In the genomic region with DNA sequence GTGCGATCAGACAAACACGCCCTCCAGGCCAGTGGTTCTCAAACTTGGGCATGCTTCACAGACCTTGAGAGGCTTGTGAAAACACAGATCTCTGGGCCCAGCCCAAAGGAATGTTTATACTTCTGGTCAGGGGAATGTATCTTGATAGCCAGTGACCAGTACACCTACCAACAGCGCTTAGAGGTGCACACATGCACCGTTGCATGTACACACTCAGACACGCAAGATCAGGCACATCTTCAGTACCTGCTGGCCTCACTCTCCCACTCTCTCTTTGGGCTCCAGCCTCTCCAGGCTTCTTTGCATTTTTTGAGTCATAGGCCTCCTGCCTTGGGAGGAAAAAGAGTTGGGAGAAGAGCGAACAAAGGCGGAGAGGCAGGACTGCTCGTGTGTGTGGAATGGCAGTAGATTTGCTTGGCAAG, we compare ENCODE assay signal across 24 cellular contexts. TPM values are rescaled to one million over a fixed set of nuclear protein-coding genes. Genes with fewer than 3 reads are reported as not detected.
DNase-seq lines count a peak whose midpoint lies in the region; ATAC-seq and TF ChIP-seq lines count a peak whose summit lies in the region.
"Had no signal": no experiment of that assay in that cellular context is flagged by ENCODE, and none has a peak within 500 bp of the region (broad histone marks: within the 10 kb centered on the region; RNA-seq: fewer than 3 reads in every experiment).

No MANE protein-coding gene starts in this region.

- H3K4ac ChIP-seq in mesenchymal stem cell (ENCODE audit: low read depth in 1 of 2, low read length in 2 of 2), result no peak overlapping the region

- H3K27ac ChIP-seq in HEK293 (ENCODE audit: extremely low read depth, low read depth, low read length), result no peak overlapping the region
- H3K27ac ChIP-seq in cingulate gyrus (ENCODE audit: low read depth, low read length), result peak overlapping the region; percentile 57
- no peak overlapping the region for H3K27ac ChIP-seq in mesenchymal stem cell (ENCODE audit: low read length, poor library complexity, severe bottlenecking)
- H3K27ac ChIP-seq: body of pancreas, C4-2B, psoas muscle, skin epidermis, upper lobe of left lung had no signal

- H3K36me3 Mint-ChIP-seq in stimulated activated memory B cell treated with anti-CD40 and anti-IgM and Interleukin-4, amounts not matched to agents 10 μg/mL and 1 μg/mL and 100 μg/mL, for 72 hours, result peaks cover 4% of the 10 kb centered on the region

- H4K91ac ChIP-seq in mesenchymal stem cell (ENCODE audit: low read length), result peak overlapping the region; percentile 4

- no peak overlapping the region for H3K18ac ChIP-seq in mesenchymal stem cell (ENCODE audit: low read depth in 1 of 2, low read length in 2 of 2)

- peaks cover 13% of the 10 kb centered on the region for H3K4me1 Mint-ChIP-seq in stimulated activated memory B cell treated with anti-CD40 and anti-IgM and Interleukin-4, amounts not matched to agents 10 μg/mL and 1 μg/mL and 100 μg/mL, for 72 hours

- H3K23ac ChIP-seq in mesenchymal stem cell (ENCODE audit: low read length in 2 of 2), result no peak overlapping the region

- H2AK5ac ChIP-seq in mesenchymal stem cell (ENCODE audit: low read length, severe bottlenecking), result no peak overlapping the region

- DNase-seq in mesenchymal stem cell (no peak), NCI-H2171 (lab: John Stamatoyannopoulos, UW) (no peak), left colon (no peak), erythroblast (lab: John Stamatoyannopoulos, UW) (no peak)
- DNase-seq: activated CD4-positive, alpha-beta T cell treated with anti-CD3 and anti-CD28 coated beads for 36 hours; activated naive CD4-positive, alpha-beta T cell treated with Interleukin-2 at 50 U/mL for 16 hours; activated T-cell treated with anti-CD3 and anti-CD28 coated beads, Interleukin-2, amount 50 U/mL, for 72 hours; body of pancreas; cerebellar nuclear complex; NCI-H1105; NCI-H1930; NCI-H524 treated with DMSO at 0.1 percent for 48 hours; Right ventricle myocardium superior; upper lobe of left lung had no signal

- H3K4me1 ChIP-seq in HEK293 (ENCODE audit: control insufficient read depth, insufficient read depth, low read length), result no peaks in the 10 kb centered on the region
- H3K4me1 ChIP-seq in mesenchymal stem cell (ENCODE audit: control insufficient read depth, insufficient read depth, low read depth, low read length), result peaks cover 16% of the 10 kb centered on the region
- H3K4me1 ChIP-seq: body of pancreas had no signal

- TF ChIP-seq CTCF in HEK293 (tag by site-specific recombination; IDR thresholded peaks at IDR 0.05), result no peak

- CTCF ChIA-PET in HEK293 (lab: Yijun Ruan, JAX), result no interaction called here

- H3K9me3 Mint-ChIP-seq in stimulated activated memory B cell treated with anti-CD40 and anti-IgM and Interleukin-4, amounts not matched to agents 10 μg/mL and 1 μg/mL and 100 μg/mL, for 72 hours, result peaks cover 6% of the 10 kb centered on the region

- H4K8ac ChIP-seq in mesenchymal stem cell (ENCODE audit: low read length), result no peak overlapping the region

- no peak overlapping the region for H3K4me3 Mint-ChIP-seq in stimulated activated memory B cell treated with anti-CD40 and anti-IgM and Interleukin-4, amounts not matched to agents 10 μg/mL and 1 μg/mL and 100 μg/mL, for 72 hours
- H3K4me3 Mint-ChIP-seq: activated CD4-positive, alpha-beta T cell treated with anti-CD3 and anti-CD28 coated beads for 36 hours; activated T-cell treated with anti-CD3 and anti-CD28 coated beads, Interleukin-2, amount 50 U/mL, for 72 hours had no signal

- POLR2A ChIA-PET in HEK293 (lab: Yijun Ruan, JAX), result no interaction called here

- no peak overlapping the region for H2BK120ac ChIP-seq in mesenchymal stem cell (ENCODE audit: low read depth, low read length)

- peaks cover 16% of the 10 kb centered on the region for H3K27me3 Mint-ChIP-seq in stimulated activated memory B cell treated with anti-CD40 and anti-IgM and Interleukin-4, amounts not matched to agents 10 μg/mL and 1 μg/mL and 100 μg/mL, for 72 hours

- H3K36me3 ChIP-seq in HEK293 (ENCODE audit: control insufficient read depth in 2 of 2, insufficient read depth in 1 of 2, low read length in 2 of 2) (no peaks in the 10 kb centered on the region), mesenchymal stem cell (ENCODE audit: control insufficient read depth in 1 of 2, insufficient read depth in 2 of 2, low read depth in 1 of 2, low read length in 2 of 2) (no peaks in the 10 kb centered on the region)
- H3K36me3 ChIP-seq: upper lobe of left lung had no signal

- no peak overlapping the region for H3K9ac ChIP-seq in mesenchymal stem cell (ENCODE audit: low read length)

- peak overlapping the region; percentile 6 for H2AFZ ChIP-seq in mesenchymal stem cell (ENCODE audit: low read depth, low read length)

- H3K4me2 ChIP-seq in mesenchymal stem cell (ENCODE audit: low read length, poor library complexity, severe bottlenecking), result no peak overlapping the region

- TF ChIP-seq POLR2A in erythroblast (IDR thresholded peaks at IDR 0.05; ENCODE audit: low read length), result no peak

- no peaks in the 10 kb centered on the region for H3K79me1 ChIP-seq in mesenchymal stem cell (replicated peaks; ENCODE audit: low read length, poor library complexity, severe bottlenecking)

- no peak overlapping the region for H2BK15ac ChIP-seq in mesenchymal stem cell (ENCODE audit: low read depth, poor library complexity, severe bottlenecking)

- H3K27me3 ChIP-seq in mesenchymal stem cell (ENCODE audit: control insufficient read depth in 1 of 2, insufficient read depth in 1 of 2, low read length in 2 of 2), result no peaks in the 10 kb centered on the region
- H3K27me3 ChIP-seq: body of pancreas, upper lobe of left lung had no signal

- no peak overlapping the region for H2BK5ac ChIP-seq in mesenchymal stem cell (ENCODE audit: low read depth, low read length, poor library complexity, severe bottlenecking)

- intact Hi-C loops in left colon (cut with DNase I, micrococcal nuclease), result no loop called here

- no peak overlapping the region for H3K14ac ChIP-seq in mesenchymal stem cell (ENCODE audit: low read length in 2 of 2)

- no peak overlapping the region for H3K4me3 ChIP-seq in HEK293 (ENCODE audit: low read depth, low read length)
- no peak overlapping the region for H3K4me3 ChIP-seq in mesenchymal stem cell (ENCODE audit: insufficient read depth in 1 of 2, low read depth in 1 of 2, low read length in 2 of 2)
- H3K4me3 ChIP-seq: body of pancreas, psoas muscle, skin epidermis, upper lobe of left lung had no signal

- H3K27ac Mint-ChIP-seq in stimulated activated memory B cell treated with anti-CD40 and anti-IgM and Interleukin-4, amounts not matched to agents 10 μg/mL and 1 μg/mL and 100 μg/mL, for 72 hours, result no peak overlapping the region
- H3K27ac Mint-ChIP-seq: activated CD4-positive, alpha-beta T cell treated with anti-CD3 and anti-CD28 coated beads for 36 hours; activated T-cell treated with anti-CD3 and anti-CD28 coated beads, Interleukin-2, amount 50 U/mL, for 72 hours had no signal

- H2BK12ac ChIP-seq in mesenchymal stem cell (ENCODE audit: low read length in 2 of 2), result peak overlapping the region in 1 of 2 experiments; percentile 80

- WGBS in mesenchymal stem cell, result 86% methylated on average over 8 of the region's 8 CpGs

- H3K9me3 ChIP-seq in HEK293 (ENCODE audit: control insufficient read depth, insufficient read depth, low read depth, low read length), result no peaks in the 10 kb centered on the region
- H3K9me3 ChIP-seq in mesenchymal stem cell (ENCODE audit: control insufficient read depth, low read length), result no peaks in the 10 kb centered on the region
- H3K9me3 ChIP-seq: body of pancreas, psoas muscle, upper lobe of left lung had no signal

- peak; percentile 35 for ATAC-seq in stimulated activated memory B cell treated with anti-CD40 and anti-IgM and Interleukin-4, amounts not matched to agents 10 μg/mL and 1 μg/mL and 100 μg/mL, for 72 hours
- ATAC-seq in left colon, result no peak
- ATAC-seq: activated CD4-positive, alpha-beta T cell treated with anti-CD3 and anti-CD28 coated beads for 36 hours; activated T-cell treated with anti-CD3 and anti-CD28 coated beads, Interleukin-2, amount 50 U/mL, for 72 hours; body of pancreas; psoas muscle had no signal

TF ChIP-seq in HEK293, 187 proteins besides CTCF, POLR2A, EP300 and RAD21:
- no peak for TF ChIP-seq EGR2 (tag by site-specific recombination; IDR thresholded peaks at IDR 0.05; ENCODE audit: low read depth)
- 0 out of 2 replicates have a peak, but pooled peaks have one; percentile 26 for TF ChIP-seq ZBTB20 (tag by site-specific recombination; IDR thresholded peaks at IDR 0.05)

RNA-seq across cellular contexts. Expression of a gene that starts 11.7 kb away (rescaled TPM):
- 52.5 TPM for polyA plus RNA-seq in mesenchymal stem cell (2013, experiment 1 of 2)
- polyA plus RNA-seq in mesenchymal stem cell (2013, experiment 2 of 2), result 53.1 TPM
- total RNA-seq in left colon, result 10 to 100 TPM in 1 of 2 donors, 1 to 10 TPM in 1; 4.4 to 37.2 TPM
- total RNA-seq: T-helper 2 cell treated with Interferon-gamma antibody and Interleukin-4, amounts not matched to agents 100 ng/mL and 5 ng/mL, for 36 hours had no signal
- polyA plus RNA-seq: keratinocyte had no signal

RNA-seq across cellular contexts. Expression of a gene that starts 41.1 kb away (rescaled TPM):
- not detected for polyA plus RNA-seq in mesenchymal stem cell (2013, experiment 1 of 2)
- not detected for polyA plus RNA-seq in mesenchymal stem cell (2013, experiment 2 of 2)
- under 1 TPM; 0.46 to 0.87 TPM for total RNA-seq in left colon
- total RNA-seq: HT1080, M059J, psoas muscle, Right ventricle myocardium superior had no signal
- polyA plus RNA-seq: psoas muscle had no signal
